Comparison of ENCODE assay signal across 8 cellular contexts in the genomic region with DNA sequence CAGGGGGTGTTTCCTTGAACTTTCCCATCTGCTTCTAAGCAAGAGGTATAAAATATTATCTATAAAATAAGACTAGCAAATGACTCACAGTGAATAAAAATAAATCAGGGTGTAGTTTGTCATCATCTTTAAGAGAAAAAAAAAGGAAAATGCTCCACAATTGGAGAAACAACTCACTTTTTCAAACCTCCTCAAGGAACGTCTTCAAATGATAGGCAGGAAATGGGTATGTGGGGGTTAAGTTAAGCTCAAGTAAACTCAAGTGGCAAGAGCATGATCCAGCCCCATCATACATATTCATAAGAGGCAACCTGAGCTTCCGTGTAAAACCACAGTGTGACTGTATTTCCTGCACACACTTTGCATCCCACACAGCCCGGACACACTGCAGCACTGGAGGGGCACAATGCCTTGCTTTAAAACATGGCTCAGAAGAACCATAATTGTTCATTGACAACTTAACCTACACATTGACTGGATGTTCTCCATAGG. TPM values are rescaled to one million over a fixed set of nuclear protein-coding genes. Genes with fewer than 3 reads are reported as not detected.
DNase-seq lines count a peak whose midpoint lies in the region; ATAC-seq and TF ChIP-seq lines count a peak whose summit lies in the region.

No MANE protein-coding gene starts in this region.

- peak overlapping the region; percentile 96 for H3K27ac ChIP-seq in osteoblast (ENCODE audit: low read depth, low read length)
- H3K27ac ChIP-seq in urinary bladder (ENCODE audit: low read depth) = no peak overlapping the region

- WGBS in urinary bladder = 23% methylated on average over 3 of the region's 3 CpGs

- H3K4me3 Mint-ChIP-seq in activated CD4-positive, alpha-beta memory T cell treated with anti-CD3 and anti-CD28 coated beads, Interleukin-2, amount 10 ng/mL, durations not matched to agents 7 days and 5 days = peak overlapping the region; percentile 96

- H3K79me2 ChIP-seq in osteoblast (ENCODE audit: insufficient read depth, low read length) = no peaks in the 10 kb centered on the region

- H3K36me3 ChIP-seq in MG63 (no peaks in the 10 kb centered on the region), osteoblast (ENCODE audit: insufficient read depth, low read length) (no peaks in the 10 kb centered on the region), urinary bladder (ENCODE audit: insufficient read depth) (no peaks in the 10 kb centered on the region)

- no peak for TF ChIP-seq CTCF in epithelial cell of esophagus (IDR thresholded peaks at IDR 0.05; ENCODE audit: insufficient read depth, low read depth, low read length, missing control alignments)
- TF ChIP-seq CTCF in osteoblast (IDR thresholded peaks at IDR 0.05; ENCODE audit: extremely low read depth, low read depth, low read length) = no peak

- H3K4me1 Mint-ChIP-seq in activated CD4-positive, alpha-beta memory T cell treated with anti-CD3 and anti-CD28 coated beads, Interleukin-2, amount 10 ng/mL, durations not matched to agents 7 days and 5 days = peaks cover 64% of the 10 kb centered on the region

- peak overlapping the region; percentile 94 for H3K27ac Mint-ChIP-seq in activated CD4-positive, alpha-beta memory T cell treated with anti-CD3 and anti-CD28 coated beads, Interleukin-2, amount 10 ng/mL, durations not matched to agents 7 days and 5 days

- H3K36me3 Mint-ChIP-seq in activated CD4-positive, alpha-beta memory T cell treated with anti-CD3 and anti-CD28 coated beads, Interleukin-2, amount 10 ng/mL, durations not matched to agents 7 days and 5 days (ENCODE audit: low read depth) = peaks cover 30% of the 10 kb centered on the region

- H3K4me2 ChIP-seq in osteoblast (ENCODE audit: insufficient read depth, low read length) = peak overlapping the region; percentile 87

- DNase-seq in MG63 (peak; percentile 38), epithelial cell of esophagus (ENCODE audit: low read depth) (peak; percentile 70), osteoblast (ENCODE audit: insufficient read length, low spot score, missing footprints) (no peak), NCI-H1105 (lab: John Stamatoyannopoulos, UW) (no peak)
- peak; percentile 83 for DNase-seq in activated CD4-positive, alpha-beta memory T cell treated with anti-CD3 and anti-CD28 coated beads, Interleukin-2, amount 10 ng/mL, durations not matched to agents 7 days and 5 days

- H3K27me3 Mint-ChIP-seq in activated CD4-positive, alpha-beta memory T cell treated with anti-CD3 and anti-CD28 coated beads, Interleukin-2, amount 10 ng/mL, durations not matched to agents 7 days and 5 days = no peaks in the 10 kb centered on the region

- ATAC-seq in GM21786 (IDR thresholded peaks at IDR 0.05; ENCODE audit: unreplicated experiment) = peak; percentile 88

- POLR2A ChIA-PET in activated CD4-positive, alpha-beta memory T cell treated with anti-CD3 and anti-CD28 coated beads, Interleukin-2, amount 10 ng/mL, durations not matched to agents 7 days and 5 days (lab: Charles Lee) = interaction anchor here (0.6 to 9.8 kb wide), 38 partner anchors 8 to 753 kb away, joined by 3 to 146 read pairs (median 5); partner anchors contain the start of genes ASF1A, CEP85L, FAM184A and MCM9

- H3K4me1 ChIP-seq in osteoblast (ENCODE audit: insufficient read depth, low read length) = peaks cover 71% of the 10 kb centered on the region
- no peaks in the 10 kb centered on the region for H3K4me1 ChIP-seq in urinary bladder (ENCODE audit: insufficient read depth)

- H2AFZ ChIP-seq in osteoblast (ENCODE audit: low read length) = peak overlapping the region; percentile 66

- CTCF ChIA-PET in activated CD4-positive, alpha-beta memory T cell treated with anti-CD3 and anti-CD28 coated beads, Interleukin-2, amount 10 ng/mL, durations not matched to agents 7 days and 5 days (lab: Charles Lee) = interaction anchor here (0.9 to 2.0 kb wide), 12 partner anchors 12 to 186 kb away, joined by 3 to 11 read pairs (median 4); partner anchors contain the start of genes ASF1A and CEP85L

- H4K20me1 ChIP-seq in osteoblast (ENCODE audit: insufficient read depth, low read length) = no peaks in the 10 kb centered on the region

- H3K4me3 ChIP-seq in GM08714 (ENCODE audit: low read length) (peak overlapping the region; percentile 97), MG63 (peak overlapping the region; percentile 38), epithelial cell of esophagus (ENCODE audit: low read length) (no peak overlapping the region), osteoblast (ENCODE audit: insufficient read depth, low read length) (peak overlapping the region; percentile 65), urinary bladder (ENCODE audit: low read depth, low read length) (peak overlapping the region; percentile 32)

- no peaks in the 10 kb centered on the region for H3K9me3 Mint-ChIP-seq in activated CD4-positive, alpha-beta memory T cell treated with anti-CD3 and anti-CD28 coated beads, Interleukin-2, amount 10 ng/mL, durations not matched to agents 7 days and 5 days

- no peaks in the 10 kb centered on the region for H3K9me3 ChIP-seq in MG63
- no peaks in the 10 kb centered on the region for H3K9me3 ChIP-seq in osteoblast (ENCODE audit: low read depth, low read length)

- no peaks in the 10 kb centered on the region for H3K27me3 ChIP-seq in MG63
- no peaks in the 10 kb centered on the region for H3K27me3 ChIP-seq in osteoblast (ENCODE audit: insufficient read depth, low read length)

RNA-seq across cellular contexts. Expression of gene CEP85L, which starts 58.5 kb away (rescaled TPM):
- total RNA-seq in MG63 (2014; rRNA removed; shearing (Covaris generic); ENCODE audit: low replicate concordance) = 4.2 and 4.9 TPM in 2 replicates
- total RNA-seq in activated CD4-positive, alpha-beta memory T cell treated with anti-CD3 and anti-CD28 coated beads, Interleukin-2, amount 10 ng/mL, durations not matched to agents 7 days and 5 days = 10 to 100 TPM; 36.2 to 38.0 TPM
- 15.2 and 15.3 TPM in 2 replicates for total RNA-seq in osteoblast
- total RNA-seq in urinary bladder = 73.4 TPM
- polyA plus RNA-seq in urinary bladder = 7.8 TPM

Comparison
In these comparisons a context has a peak if more than half of its experiments do, and no peak if none do; other contexts are left out.
1. DNase-seq: peak in MG63 (single experiment), activated CD4-positive, alpha-beta memory T cell treated with anti-CD3 and anti-CD28 coated beads, Interleukin-2, amount 10 ng/mL, durations not matched to agents 7 days and 5 days (single experiment) and epithelial cell of esophagus (single experiment); none in osteoblast (single experiment) and NCI-H1105 (single experiment).